Comparison of ENCODE assay signal across 12 cellular contexts in genomic region chr2:216960926-216961325, GRCh38.
A peak's percentile ranks its signal among the peaks of the same experiment; 100 is the strongest.
DNase-seq lines count a peak whose midpoint lies in the region; ATAC-seq and TF ChIP-seq lines count a peak whose summit lies in the region.
"Had no signal": no experiment of that assay in that cellular context is flagged by ENCODE, and none has a peak within 500 bp of the region (broad histone marks: within the 10 kb centered on the region; RNA-seq: fewer than 3 reads in every experiment).

No MANE protein-coding gene starts in this region.

- no TSS peak for BruUV-seq in PC-3 (replicated peaks; lab: Mats Ljungman, UMichigan)

- H3K18ac ChIP-seq in neuronal stem cell (ENCODE audit: low read length): no peak overlapping the region

- POLR2A ChIA-PET in HEK293 (lab: Yijun Ruan, JAX) (no interaction called here), PC-3 (lab: Charles Lee; ENCODE audit: unreplicated experiment) (no interaction called here)

- H2AK5ac ChIP-seq in neuronal stem cell (ENCODE audit: low read depth, low read length): no peak overlapping the region

- no peaks in the 10 kb centered on the region for H4K20me1 ChIP-seq in PC-3 (ENCODE audit: low read length)

- H3K4me2 ChIP-seq in PC-3 (ENCODE audit: low read length) (no peak overlapping the region), neuronal stem cell (ENCODE audit: insufficient read depth, low read length, poor library complexity, severe bottlenecking) (no peak overlapping the region)

- DNase-seq in NCI-H187 (lab: John Stamatoyannopoulos, UW) (peak; percentile 4 to 14), NCI-H187 treated with DMSO at 0.1 percent for 48 hours (lab: John Stamatoyannopoulos, UW) (no peak), PC-3 (no peak), neuronal stem cell (ENCODE audit: low spot score) (no peak), Right ventricle myocardium inferior (ENCODE audit: missing footprints) (no peak)
- DNase-seq: GOT3, HCEC 1CT, Kasumi-1, NCI-H1930 had no signal

- 0 out of 2 replicates have a peak overlapping the region, but pooled peaks have one; percentile 15 for H2AFZ ChIP-seq in PC-3 (ENCODE audit: low read length)
- H2AFZ ChIP-seq in neuronal stem cell (ENCODE audit: low read length): peak overlapping the region; percentile 41

- peaks cover 3% of the 10 kb centered on the region; the same call in 1 of the 2 replicates for H3K27me3 ChIP-seq in PC-3 (ENCODE audit: low read length)
- H3K27me3 ChIP-seq in neuronal stem cell (ENCODE audit: control insufficient read depth in 3 of 3, insufficient read depth in 3 of 3, low read depth in 1 of 3, low read length in 3 of 3): no peaks in the 10 kb centered on the region

- no peak overlapping the region for H2BK5ac ChIP-seq in neuronal stem cell (ENCODE audit: low read length)

- no peaks in the 10 kb centered on the region for H3F3A ChIP-seq in PC-3 (ENCODE audit: low read length, unreplicated experiment)

- H3K27ac ChIP-seq in HEK293 (ENCODE audit: extremely low read depth, low read depth, low read length): no peak overlapping the region
- H3K27ac ChIP-seq in PC-3 (ENCODE audit: low read length): no peak overlapping the region
- no peak overlapping the region for H3K27ac ChIP-seq in neuronal stem cell (replicated peaks; ENCODE audit: low read length)

- no peaks in the 10 kb centered on the region for H3K79me1 ChIP-seq in neuronal stem cell (ENCODE audit: low read depth, low read length)

- ATAC-seq in PC-3 (no peak), Right ventricle myocardium inferior (no peak), HG02642 (IDR thresholded peaks at IDR 0.05; ENCODE audit: poor library complexity, unreplicated experiment) (no peak), GM21390 (IDR thresholded peaks at IDR 0.05; ENCODE audit: unreplicated experiment) (no peak)

- H3K79me2 ChIP-seq in PC-3 (ENCODE audit: low read length): no peaks in the 10 kb centered on the region

- H3K9me3 ChIP-seq in HEK293 (ENCODE audit: control insufficient read depth, insufficient read depth, low read depth, low read length): no peaks in the 10 kb centered on the region
- H3K9me3 ChIP-seq in PC-3 (ENCODE audit: low read length): no peaks in the 10 kb centered on the region
- peaks cover 0 to 9% of the 10 kb centered on the region in 2 donors for H3K9me3 ChIP-seq in neuronal stem cell (replicated peaks in 1 of 2; ENCODE audit: control insufficient read depth in 2 of 2, insufficient read depth in 1 of 2, low read depth in 1 of 2, low read length in 2 of 2)

- H3K4me1 ChIP-seq in HEK293 (ENCODE audit: control insufficient read depth, insufficient read depth, low read length): no peaks in the 10 kb centered on the region
- no peaks in the 10 kb centered on the region for H3K4me1 ChIP-seq in PC-3 (ENCODE audit: insufficient read depth, low read length)
- H3K4me1 ChIP-seq in neuronal stem cell (ENCODE audit: control insufficient read depth in 2 of 2, insufficient read depth in 1 of 2, low read depth in 1 of 2, low read length in 2 of 2): peaks cover 0 to 2% of the 10 kb centered on the region in 2 donors

- H3K9me2 ChIP-seq in PC-3 (replicated peaks; ENCODE audit: low read length): no peaks in the 10 kb centered on the region

- H4K8ac ChIP-seq in neuronal stem cell (ENCODE audit: low read depth, low read length): no peak overlapping the region

- TF ChIP-seq CTCF in HEK293 (tag by site-specific recombination; IDR thresholded peaks at IDR 0.05): no peak
- TF ChIP-seq CTCF in PC-3 (conservative IDR thresholded peaks at IDR 0.05; ENCODE audit: low read depth, low read length): no peak

- no peak overlapping the region for H4K91ac ChIP-seq in neuronal stem cell (ENCODE audit: low read depth, low read length, poor library complexity)

- no peak overlapping the region for H2BK15ac ChIP-seq in neuronal stem cell (ENCODE audit: low read length)

- no peak overlapping the region for H3K14ac ChIP-seq in neuronal stem cell (ENCODE audit: low read length)

- CTCF ChIA-PET in HEK293 (lab: Yijun Ruan, JAX) (no interaction called here), PC-3 (lab: Charles Lee) (no interaction called here)

- WGBS in neuronal stem cell (ENCODE audit: extremely low coverage in 2 of 2, insufficient read length in 2 of 2, insufficient replicate concordance in 1 of 2), 2 donors: no CpG with 5 or more reads among the region's 3 CpGs

- no peak overlapping the region for H3K4ac ChIP-seq in neuronal stem cell (ENCODE audit: low read length)

- H3K9ac ChIP-seq in PC-3 (ENCODE audit: low read length) (no peak overlapping the region), neuronal stem cell (ENCODE audit: low read depth, low read length, poor library complexity) (no peak overlapping the region)

- no peak overlapping the region for H2BK12ac ChIP-seq in neuronal stem cell (ENCODE audit: low read length)

- H2BK120ac ChIP-seq in neuronal stem cell (ENCODE audit: low read depth, low read length): no peak overlapping the region

- H3K4me3 ChIP-seq in HEK293 (ENCODE audit: low read depth, low read length) (no peak overlapping the region), PC-3 (ENCODE audit: low read length) (no peak overlapping the region), neuronal stem cell (ENCODE audit: low read length in 2 of 2) (no peak overlapping the region)

- intact Hi-C loops in PC-3 (cut with micrococcal nuclease): no loop called here
- intact Hi-C loops in Right ventricle myocardium inferior (cut with DNase I): no loop called here

- no peak overlapping the region for H3K23ac ChIP-seq in neuronal stem cell (ENCODE audit: low read depth, low read length, poor library complexity)

- no peaks in the 10 kb centered on the region for H3K36me3 ChIP-seq in HEK293 (ENCODE audit: control insufficient read depth in 2 of 2, insufficient read depth in 1 of 2, low read length in 2 of 2)
- no peaks in the 10 kb centered on the region for H3K36me3 ChIP-seq in PC-3 (ENCODE audit: low read depth, low read length)
- H3K36me3 ChIP-seq in neuronal stem cell (replicated peaks in 1 of 2; ENCODE audit: control insufficient read depth in 2 of 2, insufficient read depth in 2 of 2, low read length in 2 of 2): no peaks in the 10 kb centered on the region

TF ChIP-seq in HEK293, 187 proteins besides CTCF, POLR2A, EP300 and RAD21:
- peak; percentile 86 for TF ChIP-seq KLF1 (tag by site-specific recombination; IDR thresholded peaks at IDR 0.05)
- no peak for TF ChIP-seq ZBTB10 (tag by site-specific recombination; IDR thresholded peaks at IDR 0.05)
- TF ChIP-seq KLF17 (tag by site-specific recombination; IDR thresholded peaks at IDR 0.05): no peak

Comparison
In these comparisons a context has a peak if more than half of its experiments do, and no peak if none do; other contexts are left out.
1. DNase-seq: peak in NCI-H187 (2 of 2); none in NCI-H187 treated with DMSO at 0.1 percent for 48 hours (single experiment), PC-3 (single experiment), neuronal stem cell (single experiment) and Right ventricle myocardium inferior (single experiment).